In the genomic region with DNA sequence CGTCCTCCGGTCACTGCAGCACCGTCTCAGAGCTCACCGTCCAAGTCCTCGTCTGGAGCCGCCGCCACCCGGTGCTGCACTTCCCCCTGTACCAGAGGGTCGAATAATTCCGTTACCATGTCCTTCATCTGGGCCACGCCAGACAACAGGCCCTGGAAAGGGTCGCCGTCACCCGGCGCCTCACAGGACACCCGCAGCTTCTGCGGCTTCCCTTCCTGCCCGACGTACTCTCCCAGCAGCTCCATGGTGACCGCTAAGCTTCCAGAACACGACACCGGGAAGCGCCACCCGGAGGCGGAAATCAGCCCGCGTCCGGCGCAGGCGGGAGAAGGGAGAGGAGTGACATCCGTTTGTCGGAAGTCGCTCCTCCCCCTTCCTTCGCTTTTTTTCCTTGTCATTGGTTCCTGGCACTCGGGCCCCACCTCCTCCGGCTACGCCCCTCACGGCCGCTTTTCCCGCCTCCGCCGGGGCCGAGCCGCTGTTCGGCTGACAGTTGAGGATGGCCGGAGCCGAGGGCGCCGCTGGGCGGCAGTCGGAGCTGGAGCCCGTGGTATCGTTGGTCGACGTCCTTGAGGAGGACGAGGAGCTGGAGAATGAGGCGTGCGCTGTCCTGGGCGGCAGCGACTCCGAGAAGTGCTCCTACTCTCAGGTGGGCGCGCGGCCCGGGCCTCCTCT, we compare ENCODE assay signal across 1 cellular context.
A peak's percentile ranks its signal among the peaks of the same experiment; 100 is the strongest.
TF ChIP-seq lines count a peak whose summit lies in the region.

A gene with protein sequence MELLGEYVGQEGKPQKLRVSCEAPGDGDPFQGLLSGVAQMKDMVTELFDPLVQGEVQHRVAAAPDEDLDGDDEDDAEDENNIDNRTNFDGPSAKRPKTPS (minus strand): TSS at position 273 of the 675 bp plus-strand sequence. CDS start 28 bp downstream, at position 245.
A gene with protein sequence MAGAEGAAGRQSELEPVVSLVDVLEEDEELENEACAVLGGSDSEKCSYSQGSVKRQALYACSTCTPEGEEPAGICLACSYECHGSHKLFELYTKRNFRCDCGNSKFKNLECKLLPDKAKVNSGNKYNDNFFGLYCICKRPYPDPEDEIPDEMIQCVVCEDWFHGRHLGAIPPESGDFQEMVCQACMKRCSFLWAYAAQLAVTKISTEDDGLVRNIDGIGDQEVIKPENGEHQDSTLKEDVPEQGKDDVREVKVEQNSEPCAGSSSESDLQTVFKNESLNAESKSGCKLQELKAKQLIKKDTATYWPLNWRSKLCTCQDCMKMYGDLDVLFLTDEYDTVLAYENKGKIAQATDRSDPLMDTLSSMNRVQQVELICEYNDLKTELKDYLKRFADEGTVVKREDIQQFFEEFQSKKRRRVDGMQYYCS (plus strand): TSS at position 464 of the 675 bp plus-strand sequence. CDS start 36 bp downstream, at position 500.

TF ChIP-seq in K562, 482 proteins besides CTCF, POLR2A, EP300 and RAD21 (continued from another document and continues in another):
- TF ChIP-seq ZNF263 (CRISPR knock-in tag; IDR thresholded peaks at IDR 0.05; ENCODE audit: borderline replicate concordance) (peak; percentile 81), POLR2AphosphoS5 (IDR thresholded peaks at IDR 0.05; ENCODE audit: control insufficient read depth, insufficient read depth, low read depth, low read length) (peak; percentile 47; the same call in 1 of the 2 replicates), KDM5B (IDR thresholded peaks at IDR 0.05; ENCODE audit: insufficient replicate concordance, low read depth, low read length) (peak; percentile 64), CXXC5 (CRISPR knock-in tag; IDR thresholded peaks at IDR 0.05) (peak; percentile 77), SP1 (CRISPR knock-in tag; IDR thresholded peaks at IDR 0.05) (peak; percentile 61; the same call in 1 of the 2 replicates), TRIM24 (IDR thresholded peaks at IDR 0.05) (peak in 1 of 2 experiments; percentile 67; a peak in 2 of 4 replicates), MEIS2 (IDR thresholded peaks at IDR 0.05; ENCODE audit: partially characterized antibody) (peak; percentile 63), ATF7 (IDR thresholded peaks at IDR 0.05) (peak; percentile 68; the same call in 1 of the 2 replicates), GABPB1 (CRISPR knock-in tag; IDR thresholded peaks at IDR 0.05) (peak; percentile 89), PML (IDR thresholded peaks at IDR 0.05; ENCODE audit: low read length) (peak; percentile 50; the same call in 1 of the 2 replicates), MTA2 (IDR thresholded peaks at IDR 0.05; ENCODE audit: low read depth) (no peak), RBFOX2 (IDR thresholded peaks at IDR 0.05; ENCODE audit: low read depth, low read length) (peak; percentile 95), RBBP5 (IDR thresholded peaks at IDR 0.05; ENCODE audit: borderline replicate concordance, insufficient read depth, low read length, poor library complexity, severe bottlenecking) (peak; percentile 70), MAZ (CRISPR knock-in tag; conservative IDR thresholded peaks at IDR 0.05 in 1 of 2, IDR thresholded peaks at IDR 0.05 in 1 of 2) (peak in 1 of 2 experiments; percentile 44; a peak in 3 of 4 replicates), BHLHE40 (IDR thresholded peaks at IDR 0.05; ENCODE audit: low read length) (0 out of 2 replicates have a peak, but pooled peaks have one; percentile 13), RFX7 (CRISPR knock-in tag; IDR thresholded peaks at IDR 0.05) (no peak), ETV5 (CRISPR knock-in tag; IDR thresholded peaks at IDR 0.05; ENCODE audit: low read depth) (0 out of 2 replicates have a peak, but pooled peaks have one; percentile 45), RB1 (IDR thresholded peaks at IDR 0.05; ENCODE audit: low read depth) (peak; percentile 95; the same call in 1 of the 2 replicates), ZNF431 (CRISPR knock-in tag; IDR thresholded peaks at IDR 0.05) (0 out of 2 replicates have a peak, but pooled peaks have one; percentile 7), SPI1 (IDR thresholded peaks at IDR 0.05; ENCODE audit: borderline replicate concordance, low read depth, low read length) (peak; percentile 13; the same call in 1 of the 2 replicates), ATF1 (CRISPR knock-in tag; IDR thresholded peaks at IDR 0.05) (no peak; the same call in 1 of the 2 replicates), ATF1 (tag; IDR thresholded peaks at IDR 0.05) (peak; percentile 83), JUND (IDR thresholded peaks at IDR 0.05; ENCODE audit: borderline replicate concordance, low read depth, low read length) (peak; percentile 55; the same call in 1 of the 2 replicates), JUND (tag; IDR thresholded peaks at IDR 0.05; ENCODE audit: borderline replicate concordance, low read depth, low read length) (no peak; the same call in 2 of the 3 replicates), SMAD4 (CRISPR knock-in tag; conservative IDR thresholded peaks at IDR 0.05) (0 out of 2 replicates have a peak, but pooled peaks have one; percentile 19), ETV1 (tag; conservative IDR thresholded peaks at IDR 0.05; ENCODE audit: low read depth) (peak; percentile 66), ZBTB1 (CRISPR knock-in tag; IDR thresholded peaks at IDR 0.05; ENCODE audit: borderline replicate concordance, low read depth) (0 out of 2 replicates have a peak, but pooled peaks have one; percentile 1), SP2 (IDR thresholded peaks at IDR 0.05; ENCODE audit: extremely low read depth, low read depth, low read length, poor library complexity, severe bottlenecking) (peak; percentile 27), HCFC1 (IDR thresholded peaks at IDR 0.05; ENCODE audit: low read depth, low read length) (peak; percentile 76), TBP (optimal IDR thresholded peaks at IDR 0.05; ENCODE audit: low read depth, low read length) (peak; percentile 58), NONO (IDR thresholded peaks at IDR 0.05; ENCODE audit: low read depth in 2 of 2, low read length in 1 of 2) (no peak; a peak in 1 of 4 replicates), POLR2B (IDR thresholded peaks at IDR 0.05; ENCODE audit: low read depth, partially characterized antibody) (peak; percentile 62), HMG20A (CRISPR knock-in tag; conservative IDR thresholded peaks at IDR 0.05) (no peak), C11orf30 (IDR thresholded peaks at IDR 0.05; ENCODE audit: low read depth) (peak; percentile 75), NFRKB (IDR thresholded peaks at IDR 0.05; ENCODE audit: low read depth) (0 out of 2 replicates have a peak, but pooled peaks have one; percentile 17), NR2C1 (IDR thresholded peaks at IDR 0.05) (peak; percentile 58; the same call in 1 of the 2 replicates), NR2C1 (tag; IDR thresholded peaks at IDR 0.05) (peak; percentile 79), NFIC (IDR thresholded peaks at IDR 0.05) (peak; percentile 65), PCBP1 (IDR thresholded peaks at IDR 0.05; ENCODE audit: low read depth, low read length, poor library complexity, severe bottlenecking) (no peak), HNRNPL (IDR thresholded peaks at IDR 0.05; ENCODE audit: low read depth, low read length) (0 out of 2 replicates have a peak, but pooled peaks have one; percentile 32), MTA1 (IDR thresholded peaks at IDR 0.05; ENCODE audit: borderline replicate concordance) (peak; percentile 94)
- TF ChIP-seq, protein P1, sequence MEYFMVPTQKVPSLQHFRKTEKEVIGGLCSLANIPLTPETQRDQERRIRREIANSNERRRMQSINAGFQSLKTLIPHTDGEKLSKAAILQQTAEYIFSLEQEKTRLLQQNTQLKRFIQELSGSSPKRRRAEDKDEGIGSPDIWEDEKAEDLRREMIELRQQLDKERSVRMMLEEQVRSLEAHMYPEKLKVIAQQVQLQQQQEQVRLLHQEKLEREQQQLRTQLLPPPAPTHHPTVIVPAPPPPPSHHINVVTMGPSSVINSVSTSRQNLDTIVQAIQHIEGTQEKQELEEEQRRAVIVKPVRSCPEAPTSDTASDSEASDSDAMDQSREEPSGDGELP (CRISPR knock-in tag; IDR thresholded peaks at IDR 0.05; ENCODE audit: borderline replicate concordance): peak; percentile 75
- TF ChIP-seq, protein P2, sequence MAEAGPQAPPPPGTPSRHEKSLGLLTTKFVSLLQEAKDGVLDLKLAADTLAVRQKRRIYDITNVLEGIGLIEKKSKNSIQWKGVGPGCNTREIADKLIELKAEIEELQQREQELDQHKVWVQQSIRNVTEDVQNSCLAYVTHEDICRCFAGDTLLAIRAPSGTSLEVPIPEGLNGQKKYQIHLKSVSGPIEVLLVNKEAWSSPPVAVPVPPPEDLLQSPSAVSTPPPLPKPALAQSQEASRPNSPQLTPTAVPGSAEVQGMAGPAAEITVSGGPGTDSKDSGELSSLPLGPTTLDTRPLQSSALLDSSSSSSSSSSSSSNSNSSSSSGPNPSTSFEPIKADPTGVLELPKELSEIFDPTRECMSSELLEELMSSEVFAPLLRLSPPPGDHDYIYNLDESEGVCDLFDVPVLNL (CRISPR knock-in tag; IDR thresholded peaks at IDR 0.05; ENCODE audit: low read depth): peak; percentile 88
- TF ChIP-seq, protein P3, sequence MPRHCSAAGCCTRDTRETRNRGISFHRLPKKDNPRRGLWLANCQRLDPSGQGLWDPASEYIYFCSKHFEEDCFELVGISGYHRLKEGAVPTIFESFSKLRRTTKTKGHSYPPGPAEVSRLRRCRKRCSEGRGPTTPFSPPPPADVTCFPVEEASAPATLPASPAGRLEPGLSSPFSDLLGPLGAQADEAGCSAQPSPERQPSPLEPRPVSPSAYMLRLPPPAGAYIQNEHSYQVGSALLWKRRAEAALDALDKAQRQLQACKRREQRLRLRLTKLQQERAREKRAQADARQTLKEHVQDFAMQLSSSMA (CRISPR knock-in tag; IDR thresholded peaks at IDR 0.05): no peak
- TF ChIP-seq, protein P4, sequence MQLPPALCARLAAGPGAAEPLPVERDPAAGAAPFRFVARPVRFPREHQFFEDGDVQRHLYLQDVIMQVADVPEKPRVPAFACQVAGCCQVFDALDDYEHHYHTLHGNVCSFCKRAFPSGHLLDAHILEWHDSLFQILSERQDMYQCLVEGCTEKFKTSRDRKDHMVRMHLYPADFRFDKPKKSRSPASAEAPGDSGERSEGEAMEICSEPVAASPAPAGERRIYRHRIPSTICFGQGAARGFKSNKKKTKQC (CRISPR knock-in tag; IDR thresholded peaks at IDR 0.05): peak; percentile 27; the same call in 1 of the 2 replicates
- TF ChIP-seq, protein P5, sequence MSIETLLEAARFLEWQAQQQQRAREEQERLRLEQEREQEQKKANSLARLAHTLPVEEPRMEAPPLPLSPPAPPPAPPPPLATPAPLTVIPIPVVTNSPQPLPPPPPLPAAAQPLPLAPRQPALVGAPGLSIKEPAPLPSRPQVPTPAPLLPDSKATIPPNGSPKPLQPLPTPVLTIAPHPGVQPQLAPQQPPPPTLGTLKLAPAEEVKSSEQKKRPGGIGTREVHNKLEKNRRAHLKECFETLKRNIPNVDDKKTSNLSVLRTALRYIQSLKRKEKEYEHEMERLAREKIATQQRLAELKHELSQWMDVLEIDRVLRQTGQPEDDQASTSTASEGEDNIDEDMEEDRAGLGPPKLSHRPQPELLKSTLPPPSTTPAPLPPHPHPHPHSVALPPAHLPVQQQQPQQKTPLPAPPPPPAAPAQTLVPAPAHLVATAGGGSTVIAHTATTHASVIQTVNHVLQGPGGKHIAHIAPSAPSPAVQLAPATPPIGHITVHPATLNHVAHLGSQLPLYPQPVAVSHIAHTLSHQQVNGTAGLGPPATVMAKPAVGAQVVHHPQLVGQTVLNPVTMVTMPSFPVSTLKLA (conservative IDR thresholded peaks at IDR 0.05): peak; percentile 74 to 78
- TF ChIP-seq, protein P6, sequence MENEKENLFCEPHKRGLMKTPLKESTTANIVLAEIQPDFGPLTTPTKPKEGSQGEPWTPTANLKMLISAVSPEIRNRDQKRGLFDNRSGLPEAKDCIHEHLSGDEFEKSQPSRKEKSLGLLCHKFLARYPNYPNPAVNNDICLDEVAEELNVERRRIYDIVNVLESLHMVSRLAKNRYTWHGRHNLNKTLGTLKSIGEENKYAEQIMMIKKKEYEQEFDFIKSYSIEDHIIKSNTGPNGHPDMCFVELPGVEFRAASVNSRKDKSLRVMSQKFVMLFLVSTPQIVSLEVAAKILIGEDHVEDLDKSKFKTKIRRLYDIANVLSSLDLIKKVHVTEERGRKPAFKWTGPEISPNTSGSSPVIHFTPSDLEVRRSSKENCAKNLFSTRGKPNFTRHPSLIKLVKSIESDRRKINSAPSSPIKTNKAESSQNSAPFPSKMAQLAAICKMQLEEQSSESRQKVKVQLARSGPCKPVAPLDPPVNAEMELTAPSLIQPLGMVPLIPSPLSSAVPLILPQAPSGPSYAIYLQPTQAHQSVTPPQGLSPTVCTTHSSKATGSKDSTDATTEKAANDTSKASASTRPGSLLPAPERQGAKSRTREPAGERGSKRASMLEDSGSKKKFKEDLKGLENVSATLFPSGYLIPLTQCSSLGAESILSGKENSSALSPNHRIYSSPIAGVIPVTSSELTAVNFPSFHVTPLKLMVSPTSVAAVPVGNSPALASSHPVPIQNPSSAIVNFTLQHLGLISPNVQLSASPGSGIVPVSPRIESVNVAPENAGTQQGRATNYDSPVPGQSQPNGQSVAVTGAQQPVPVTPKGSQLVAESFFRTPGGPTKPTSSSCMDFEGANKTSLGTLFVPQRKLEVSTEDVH (IDR thresholded peaks at IDR 0.05; ENCODE audit: low read depth, partially characterized antibody): peak; percentile 93
- TF ChIP-seq, protein P7, sequence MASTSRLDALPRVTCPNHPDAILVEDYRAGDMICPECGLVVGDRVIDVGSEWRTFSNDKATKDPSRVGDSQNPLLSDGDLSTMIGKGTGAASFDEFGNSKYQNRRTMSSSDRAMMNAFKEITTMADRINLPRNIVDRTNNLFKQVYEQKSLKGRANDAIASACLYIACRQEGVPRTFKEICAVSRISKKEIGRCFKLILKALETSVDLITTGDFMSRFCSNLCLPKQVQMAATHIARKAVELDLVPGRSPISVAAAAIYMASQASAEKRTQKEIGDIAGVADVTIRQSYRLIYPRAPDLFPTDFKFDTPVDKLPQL (IDR thresholded peaks at IDR 0.05; ENCODE audit: extremely low read depth, insufficient read length): no peak
- TF ChIP-seq, protein P8, sequence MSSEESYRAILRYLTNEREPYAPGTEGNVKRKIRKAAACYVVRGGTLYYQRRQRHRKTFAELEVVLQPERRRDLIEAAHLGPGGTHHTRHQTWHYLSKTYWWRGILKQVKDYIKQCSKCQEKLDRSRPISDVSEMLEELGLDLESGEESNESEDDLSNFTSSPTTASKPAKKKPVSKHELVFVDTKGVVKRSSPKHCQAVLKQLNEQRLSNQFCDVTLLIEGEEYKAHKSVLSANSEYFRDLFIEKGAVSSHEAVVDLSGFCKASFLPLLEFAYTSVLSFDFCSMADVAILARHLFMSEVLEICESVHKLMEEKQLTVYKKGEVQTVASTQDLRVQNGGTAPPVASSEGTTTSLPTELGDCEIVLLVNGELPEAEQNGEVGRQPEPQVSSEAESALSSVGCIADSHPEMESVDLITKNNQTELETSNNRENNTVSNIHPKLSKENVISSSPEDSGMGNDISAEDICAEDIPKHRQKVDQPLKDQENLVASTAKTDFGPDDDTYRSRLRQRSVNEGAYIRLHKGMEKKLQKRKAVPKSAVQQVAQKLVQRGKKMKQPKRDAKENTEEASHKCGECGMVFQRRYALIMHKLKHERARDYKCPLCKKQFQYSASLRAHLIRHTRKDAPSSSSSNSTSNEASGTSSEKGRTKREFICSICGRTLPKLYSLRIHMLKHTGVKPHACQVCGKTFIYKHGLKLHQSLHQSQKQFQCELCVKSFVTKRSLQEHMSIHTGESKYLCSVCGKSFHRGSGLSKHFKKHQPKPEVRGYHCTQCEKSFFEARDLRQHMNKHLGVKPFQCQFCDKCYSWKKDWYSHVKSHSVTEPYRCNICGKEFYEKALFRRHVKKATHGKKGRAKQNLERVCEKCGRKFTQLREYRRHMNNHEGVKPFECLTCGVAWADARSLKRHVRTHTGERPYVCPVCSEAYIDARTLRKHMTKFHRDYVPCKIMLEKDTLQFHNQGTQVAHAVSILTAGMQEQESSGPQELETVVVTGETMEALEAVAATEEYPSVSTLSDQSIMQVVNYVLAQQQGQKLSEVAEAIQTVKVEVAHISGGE (CRISPR knock-in tag; IDR thresholded peaks at IDR 0.05): peak; percentile 44 to 89 (median 47); a peak in 3 of 6 replicates
